ENCODE assay signal across 1 cellular context in genomic region chr11:1948389-1948788, GRCh38.
TF ChIP-seq lines count a peak whose summit lies in the region.

No MANE protein-coding gene starts in this region.

TF ChIP-seq in A549, 52 proteins besides CTCF, POLR2A, EP300 and RAD21:
- TF ChIP-seq TP53 (CRISPR knock-in tag; IDR thresholded peaks at IDR 0.05) (no peak), BHLHE40 (IDR thresholded peaks at IDR 0.05; ENCODE audit: low read depth, low read length) (no peak), ATOH8 (CRISPR knock-in tag; IDR thresholded peaks at IDR 0.05; ENCODE audit: low read depth) (no peak), E2F6 (IDR thresholded peaks at IDR 0.05; ENCODE audit: borderline replicate concordance, low read depth) (no peak), KDM5A (IDR thresholded peaks at IDR 0.05) (no peak), POLR2AphosphoS2 (conservative IDR thresholded peaks at IDR 0.05; ENCODE audit: low read length) (no peak), KDM1A (IDR thresholded peaks at IDR 0.05; ENCODE audit: low read depth) (no peak), ESRRA (IDR thresholded peaks at IDR 0.05; ENCODE audit: borderline replicate concordance, low read length) (no peak), HEYL (CRISPR knock-in tag; IDR thresholded peaks at IDR 0.05) (no peak), ZFP36 (IDR thresholded peaks at IDR 0.05; ENCODE audit: borderline replicate concordance, partially characterized antibody) (no peak), JUNB (IDR thresholded peaks at IDR 0.05) (no peak), HOXB5 (CRISPR knock-in tag; IDR thresholded peaks at IDR 0.05) (no peak), ZC3H11A (IDR thresholded peaks at IDR 0.05) (no peak), PHF8 (IDR thresholded peaks at IDR 0.05; ENCODE audit: borderline replicate concordance, low read depth) (no peak), FOSL2 (IDR thresholded peaks at IDR 0.05) (no peak), FOSL2 (CRISPR knock-in tag; IDR thresholded peaks at IDR 0.05) (no peak), RARB (CRISPR knock-in tag; IDR thresholded peaks at IDR 0.05) (no peak), CEBPB (IDR thresholded peaks at IDR 0.05) (no peak), GATA3 (IDR thresholded peaks at IDR 0.05; ENCODE audit: borderline replicate concordance) (no peak), PBX3 (IDR thresholded peaks at IDR 0.05) (no peak)
TF ChIP-seq in A549: peak in this region for 0.
